ENCODE assay signal across 11 cellular contexts in genomic region chr12:95653761-95654546, GRCh38.
DNase-seq lines count a peak whose midpoint lies in the region; ATAC-seq and TF ChIP-seq lines count a peak whose summit lies in the region.
"Had no signal": no experiment of that assay in that cellular context is flagged by ENCODE, and none has a peak within 500 bp of the region (broad histone marks: within the 10 kb centered on the region; RNA-seq: fewer than 3 reads in every experiment).

No MANE protein-coding gene starts in this region.

- no peak overlapping the region for H3K4me3 Mint-ChIP-seq in activated T-helper 17 cell treated with anti-CD3 and anti-CD28 coated beads, Interleukin-2, amount 50 U/mL, for 72 hours

- H3K36me3 ChIP-seq in heart left ventricle (peaks cover 0 to 12% (median 0%) of the 10 kb centered on the region in 9 donors), stomach (no peaks in the 10 kb centered on the region), sigmoid colon (no peaks in the 10 kb centered on the region)

- H3K27ac ChIP-seq in heart left ventricle (peak overlapping the region in 11 of 12 donors; percentile 18 to 82 (median 71)), stomach (peak overlapping the region in 4 of 5 donors; percentile 57 to 71 (median 64)), sigmoid colon (peak overlapping the region in 1 of 4 donors; percentile 43)
- H3K27ac ChIP-seq: VCaP had no signal

- H3K9me3 ChIP-seq in heart left ventricle (no peaks in the 10 kb centered on the region), stomach (no peaks in the 10 kb centered on the region), sigmoid colon (no peaks in the 10 kb centered on the region)

- peaks cover 5% of the 10 kb centered on the region for H3K9me3 Mint-ChIP-seq in activated T-helper 17 cell treated with anti-CD3 and anti-CD28 coated beads, Interleukin-2, amount 50 U/mL, for 72 hours

- peaks cover 0 to 27% (median 9%) of the 10 kb centered on the region in 12 donors for H3K4me1 ChIP-seq in heart left ventricle
- peaks cover 0 to 24% (median 9%) of the 10 kb centered on the region in 4 donors for H3K4me1 ChIP-seq in stomach
- H3K4me1 ChIP-seq in sigmoid colon = no peaks in the 10 kb centered on the region

- WGBS in heart left ventricle, 4 donors = 38 to 49% (median 43%) methylated on average over 9 of the region's 9 CpGs
- WGBS in stomach, 5 donors = 38 to 53% (median 42%) methylated on average over 9 of the region's 9 CpGs
- WGBS in sigmoid colon, 2 donors = 75 to 83% methylated on average over 9 of the region's 9 CpGs

- TF ChIP-seq CTCF in heart left ventricle (IDR thresholded peaks at IDR 0.05) (no peak), stomach (IDR thresholded peaks at IDR 0.05) (no peak), sigmoid colon (IDR thresholded peaks at IDR 0.05) (no peak)

- DNase-seq in SKM-1 treated with dmso at 0.1 percent for 144 hours (lab: John Stamatoyannopoulos, UW; ENCODE audit: unreplicated experiment) (peak; percentile 2), SKM-1 (lab: John Stamatoyannopoulos, UW; ENCODE audit: unreplicated experiment) (no peak), heart left ventricle (peak in 3 of 5 donors; percentile 29 to 39 (median 37)), stomach (no peak), sigmoid colon (no peak), NCI-H2029 treated with DMSO at 0.1 percent for 48 hours (lab: John Stamatoyannopoulos, UW) (no peak), DMS53 treated with DMSO at 0.1 percent for 48 hours (lab: John Stamatoyannopoulos, UW; ENCODE audit: unreplicated experiment) (no peak)
- DNase-seq: AML-193, Kasumi-1 had no signal

- H3K27me3 ChIP-seq in heart left ventricle (no peaks in the 10 kb centered on the region), stomach (no peaks in the 10 kb centered on the region), sigmoid colon (no peaks in the 10 kb centered on the region)

- no peak for TF ChIP-seq POLR2A in heart left ventricle (IDR thresholded peaks at IDR 0.05)
- TF ChIP-seq POLR2A in stomach (IDR thresholded peaks at IDR 0.05) = no peak
- no peak for TF ChIP-seq POLR2A in sigmoid colon (IDR thresholded peaks at IDR 0.05)

- TF ChIP-seq EP300 in stomach (IDR thresholded peaks at IDR 0.05) (no peak), sigmoid colon (IDR thresholded peaks at IDR 0.05) (no peak)

- ATAC-seq in activated T-helper 17 cell treated with anti-CD3 and anti-CD28 coated beads, Interleukin-2, amount 50 U/mL, for 72 hours (replicated peaks) = peak; percentile 62
- ATAC-seq in heart left ventricle = peak; percentile 65 to 92 (median 90)

- peaks cover 6% of the 10 kb centered on the region for H3K4me1 Mint-ChIP-seq in activated T-helper 17 cell treated with anti-CD3 and anti-CD28 coated beads, Interleukin-2, amount 50 U/mL, for 72 hours

- H3K27me3 Mint-ChIP-seq in activated T-helper 17 cell treated with anti-CD3 and anti-CD28 coated beads, Interleukin-2, amount 50 U/mL, for 72 hours = peaks cover 3% of the 10 kb centered on the region

- no peak overlapping the region for H3K27ac Mint-ChIP-seq in activated T-helper 17 cell treated with anti-CD3 and anti-CD28 coated beads, Interleukin-2, amount 50 U/mL, for 72 hours

- intact Hi-C loops in heart left ventricle (cut with DNase I) (no loop called here), stomach (cut with DNase I; ENCODE audit: low total_unique reads) (no loop called here), sigmoid colon (cut with DNase I) (no loop called here)

- H3K4me3 ChIP-seq in heart left ventricle (no peak overlapping the region), stomach (no peak overlapping the region), sigmoid colon (no peak overlapping the region)

- H3K36me3 Mint-ChIP-seq in activated T-helper 17 cell treated with anti-CD3 and anti-CD28 coated beads, Interleukin-2, amount 50 U/mL, for 72 hours (ENCODE audit: low read depth) = no peaks in the 10 kb centered on the region

Comparison
In these comparisons a context has a peak if more than half of its experiments do, and no peak if none do; other contexts are left out.
1. DNase-seq: peak in SKM-1 treated with dmso at 0.1 percent for 144 hours (single experiment) and heart left ventricle (3 of 5); none in SKM-1 (single experiment), stomach (single experiment), sigmoid colon (single experiment), NCI-H2029 treated with DMSO at 0.1 percent for 48 hours (single experiment) and DMS53 treated with DMSO at 0.1 percent for 48 hours (single experiment).